In genomic region chr15:37793851-37794250, GRCh38 we compare ENCODE assay signal across 17 cellular contexts.
DNase-seq lines count a peak whose midpoint lies in the region; ATAC-seq, FAIRE-seq and TF ChIP-seq lines count a peak whose summit lies in the region.
"Had no signal": no experiment of that assay in that cellular context is flagged by ENCODE, and none has a peak within 500 bp of the region (broad histone marks: within the 10 kb centered on the region; RNA-seq: fewer than 3 reads in every experiment).

No MANE protein-coding gene starts in this region.

- no peaks in the 10 kb centered on the region for H3K36me3 ChIP-seq in endothelial cell of umbilical vein (ENCODE audit: control insufficient read depth in 2 of 2, extremely low read depth in 1 of 2, insufficient read depth in 2 of 2, low read length in 2 of 2)
- H3K36me3 ChIP-seq: gastroesophageal sphincter had no signal

- H4K20me1 ChIP-seq in endothelial cell of umbilical vein (replicated peaks; ENCODE audit: control insufficient read depth, extremely low read depth, insufficient read depth, low read length), result no peaks in the 10 kb centered on the region

- no peak overlapping the region for H3K4me3 ChIP-seq in endothelial cell of umbilical vein (replicated peaks in 1 of 3; ENCODE audit: insufficient read depth in 1 of 3, low read depth in 1 of 3, low read length in 3 of 3)
- H3K4me3 ChIP-seq: gastroesophageal sphincter had no signal

- H2AFZ ChIP-seq in endothelial cell of umbilical vein (ENCODE audit: low read depth, low read length), result no peak overlapping the region

- FAIRE-seq in endothelial cell of umbilical vein (lab: Jason Lieb, UNC), result no peak
- FAIRE-seq: astrocyte had no signal

- CTCF ChIA-PET in endothelial cell of umbilical vein (lab: Charles Lee), result interaction anchor here (1.2 to 5.8 kb wide), 2 partner anchors 22 to 29 kb away, joined by 6 to 31 read pairs; no protein-coding TSS in a partner anchor

- H3K9me1 ChIP-seq in endothelial cell of umbilical vein (replicated peaks; ENCODE audit: control insufficient read depth, extremely low read depth, insufficient read depth, low read length), result no peaks in the 10 kb centered on the region

- H3K9me3 ChIP-seq in endothelial cell of umbilical vein (replicated peaks; ENCODE audit: control insufficient read depth, insufficient read depth, low read length), result no peaks in the 10 kb centered on the region
- H3K9me3 ChIP-seq: Caco-2 had no signal

- POLR2A ChIA-PET in endothelial cell of umbilical vein (lab: Charles Lee), result no interaction called here

- peaks cover 4% of the 10 kb centered on the region for H3K4me1 ChIP-seq in endothelial cell of umbilical vein (ENCODE audit: control insufficient read depth, extremely low read depth, insufficient read depth, low read length)
- H3K4me1 ChIP-seq: Caco-2, gastroesophageal sphincter had no signal

- dilution Hi-C loops in endothelial cell of umbilical vein (cut with MboI; ENCODE audit: extremely low pct_ligation_motif_present, low sequenced_read_pairs), result no loop called here

- no peak overlapping the region for H3K4me2 ChIP-seq in endothelial cell of umbilical vein (ENCODE audit: insufficient read depth, low read length)

- peaks cover 0 to 4% of the 10 kb centered on the region in 2 experiments for H3K27me3 ChIP-seq in endothelial cell of umbilical vein (ENCODE audit: control insufficient read depth in 2 of 2, insufficient read depth in 2 of 2, low read length in 2 of 2)
- H3K27me3 ChIP-seq: gastroesophageal sphincter had no signal

- TF ChIP-seq CTCF in endothelial cell of umbilical vein (IDR thresholded peaks at IDR 0.05; ENCODE audit: extremely low read depth in 1 of 2, insufficient read depth in 1 of 2, low read depth in 1 of 2, low read length in 2 of 2), result peak in 1 of 2 donors; percentile 16

- DNase-seq in DMS53 (lab: John Stamatoyannopoulos, UW) (peak; percentile 50), DMS53 treated with DMSO at 0.1 percent for 48 hours (lab: John Stamatoyannopoulos, UW; ENCODE audit: unreplicated experiment) (no peak), NCI-H69 (lab: John Stamatoyannopoulos, UW) (peak; percentile 50), endothelial cell of umbilical vein (ENCODE audit: low read depth, low spot score) (peak; percentile 4), retina (peak; percentile 23), SHP77 (lab: John Stamatoyannopoulos, UW) (no peak)
- DNase-seq: 8988T; activated CD4-positive, alpha-beta T cell treated with anti-CD3 and anti-CD28 coated beads, Interleukin-2, amount 50 U/mL, for 1 hour; Caco-2; effector CD8-positive, alpha-beta T cell; Kasumi-1; NCI-H2107 had no signal

- ATAC-seq in GM21576 (IDR thresholded peaks at IDR 0.05; ENCODE audit: unreplicated experiment) (no peak), GM18873 (IDR thresholded peaks at IDR 0.05; ENCODE audit: low FRiP score, unreplicated experiment) (no peak)
- ATAC-seq: gastroesophageal sphincter; natural killer cell treated with Interleukin-12 subunit alpha and Interleukin-12 subunit beta and Interleukin-15 and Interleukin-18, amount 100 ng/mL, for 72 hours had no signal

- no TSS peak for BruUV-seq in endothelial cell of umbilical vein (replicated peaks; lab: Mats Ljungman, UMichigan)

- no peak for TF ChIP-seq POLR2A in endothelial cell of umbilical vein (IDR thresholded peaks at IDR 0.05; ENCODE audit: low read depth, low read length)

- intact Hi-C loops in endothelial cell of umbilical vein (cut with micrococcal nuclease), result no loop called here

- no peak overlapping the region for H3K9ac ChIP-seq in endothelial cell of umbilical vein (replicated peaks; ENCODE audit: extremely low read depth, insufficient read depth, low read length)

- no peaks in the 10 kb centered on the region for H3K79me2 ChIP-seq in endothelial cell of umbilical vein (ENCODE audit: control insufficient read depth, insufficient read depth, low read length)

- H3K27ac ChIP-seq in endothelial cell of umbilical vein (ENCODE audit: insufficient read depth, low read depth, low read length), result no peak overlapping the region
- H3K27ac ChIP-seq: gastroesophageal sphincter had no signal

TF ChIP-seq in endothelial cell of umbilical vein, 7 proteins besides CTCF, POLR2A, EP300 and RAD21:
- TF ChIP-seq EZH2 (IDR thresholded peaks at IDR 0.05; ENCODE audit: borderline replicate concordance, low read depth, low read length, severe bottlenecking) (no peak), JUN (IDR thresholded peaks at IDR 0.05; ENCODE audit: borderline replicate concordance, insufficient read depth, insufficient read length, low read depth) (no peak), GATA2 (IDR thresholded peaks at IDR 0.05; ENCODE audit: insufficient read depth, insufficient read length, low read depth, low read length) (no peak), MYC (IDR thresholded peaks at IDR 0.05; ENCODE audit: low read depth, low read length) (no peak), FOS (IDR thresholded peaks at IDR 0.05; ENCODE audit: borderline replicate concordance, insufficient read depth, low read length) (no peak), POLR2AphosphoS5 (IDR thresholded peaks at IDR 0.05; ENCODE audit: insufficient read depth, low read depth, low read length) (no peak)
- TF ChIP-seq, protein P1, sequence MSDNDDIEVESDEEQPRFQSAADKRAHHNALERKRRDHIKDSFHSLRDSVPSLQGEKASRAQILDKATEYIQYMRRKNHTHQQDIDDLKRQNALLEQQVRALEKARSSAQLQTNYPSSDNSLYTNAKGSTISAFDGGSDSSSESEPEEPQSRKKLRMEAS (IDR thresholded peaks at IDR 0.05; ENCODE audit: insufficient read depth, insufficient read length), result no peak

Comparison
In these comparisons a context has a peak if more than half of its experiments do, and no peak if none do; other contexts are left out.
1. DNase-seq: peak in DMS53 (single experiment), NCI-H69 (single experiment), endothelial cell of umbilical vein (single experiment) and retina (single experiment); none in DMS53 treated with DMSO at 0.1 percent for 48 hours (single experiment) and SHP77 (0 of 2).